Comparison of ENCODE assay signal across 1 cellular context in genomic region chr20:62896526-62896925, GRCh38.
TF ChIP-seq lines count a peak whose summit lies in the region.

No MANE protein-coding gene starts in this region.

TF ChIP-seq in HepG2, 621 proteins besides CTCF, POLR2A, EP300 and RAD21:
- TF ChIP-seq, protein P1, sequence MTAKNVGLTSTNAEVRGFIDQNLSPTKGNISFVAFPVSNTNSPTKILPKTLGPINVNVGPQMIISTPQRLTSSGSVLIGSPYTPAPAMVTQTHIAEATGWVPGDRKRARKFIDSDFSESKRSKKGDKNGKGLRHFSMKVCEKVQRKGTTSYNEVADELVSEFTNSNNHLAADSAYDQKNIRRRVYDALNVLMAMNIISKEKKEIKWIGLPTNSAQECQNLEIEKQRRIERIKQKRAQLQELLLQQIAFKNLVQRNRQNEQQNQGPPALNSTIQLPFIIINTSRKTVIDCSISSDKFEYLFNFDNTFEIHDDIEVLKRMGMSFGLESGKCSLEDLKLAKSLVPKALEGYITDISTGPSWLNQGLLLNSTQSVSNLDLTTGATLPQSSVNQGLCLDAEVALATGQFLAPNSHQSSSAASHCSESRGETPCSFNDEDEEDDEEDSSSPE (CRISPR knock-in tag; IDR thresholded peaks at IDR 0.05) = no peak
- TF ChIP-seq ZNF768 (CRISPR knock-in tag; IDR thresholded peaks at IDR 0.05) = peak; percentile 34; the same call in 1 of the 2 replicates
- TF ChIP-seq RXRA (CRISPR knock-in tag; IDR thresholded peaks at IDR 0.05) = peak; percentile 45; the same call in 1 of the 2 replicates
- TF ChIP-seq AGO2 (optimal IDR thresholded peaks at IDR 0.05; ENCODE audit: low read depth, low read length) = peak; percentile 90
- 0 out of 2 replicates have a peak, but pooled peaks have one; percentile 20 for TF ChIP-seq CBFB (CRISPR knock-in tag; IDR thresholded peaks at IDR 0.05)
- TF ChIP-seq ZBTB3 (CRISPR knock-in tag; IDR thresholded peaks at IDR 0.05; ENCODE audit: borderline replicate concordance, low read depth) = no peak
- TF ChIP-seq ZBTB4 (CRISPR knock-in tag; IDR thresholded peaks at IDR 0.05; ENCODE audit: borderline replicate concordance) = no peak
- no peak for TF ChIP-seq AHR (CRISPR knock-in tag; IDR thresholded peaks at IDR 0.05)
- 0 out of 2 replicates have a peak, but pooled peaks have one; percentile 35 for TF ChIP-seq ZNF280B (CRISPR knock-in tag; IDR thresholded peaks at IDR 0.05; ENCODE audit: borderline replicate concordance)
- no peak for TF ChIP-seq ZFX (CRISPR knock-in tag; IDR thresholded peaks at IDR 0.05; ENCODE audit: low read depth)
- TF ChIP-seq NRL (CRISPR knock-in tag; IDR thresholded peaks at IDR 0.05; ENCODE audit: borderline replicate concordance) = 0 out of 2 replicates have a peak, but pooled peaks have one; percentile 31
- 0 out of 2 replicates have a peak, but pooled peaks have one; percentile 8 for TF ChIP-seq SSRP1 (CRISPR knock-in tag; IDR thresholded peaks at IDR 0.05)
TF ChIP-seq in HepG2: peak in this region for 7.
